In genomic region chr20:2178328-2179232, GRCh38 we compare ENCODE assay signal across 23 cellular contexts.
A peak's percentile ranks its signal among the peaks of the same experiment; 100 is the strongest.
DNase-seq lines count a peak whose midpoint lies in the region; ATAC-seq and TF ChIP-seq lines count a peak whose summit lies in the region.
"Had no signal": no experiment of that assay in that cellular context is flagged by ENCODE, and none has a peak within 500 bp of the region (broad histone marks: within the 10 kb centered on the region; RNA-seq: fewer than 3 reads in every experiment).

No MANE protein-coding gene starts in this region.

- no TSS peak for BruUV-seq in PC-9 (replicated peaks; lab: Mats Ljungman, UMichigan)

- no peaks in the 10 kb centered on the region for H3K79me2 ChIP-seq in PC-9 (ENCODE audit: low read depth)

- peak; percentile 14 for ATAC-seq in upper lobe of right lung
- ATAC-seq: activated T-cell treated with anti-CD3 and anti-CD28 coated beads, Interleukin-2, amount 50 U/mL, for 72 hours; HepG2 had no signal

- POLR2A ChIA-PET in PC-9 (lab: Charles Lee; ENCODE audit: unreplicated experiment), result no interaction called here

- H3K27me3 ChIP-seq in upper lobe of right lung (no peaks in the 10 kb centered on the region), PC-9 (ENCODE audit: insufficient read depth, low read depth) (peaks cover 15% of the 10 kb centered on the region)
- H3K27me3 ChIP-seq: breast epithelium had no signal

- no peak overlapping the region for H3K4me3 ChIP-seq in upper lobe of right lung
- no peak overlapping the region for H3K4me3 ChIP-seq in PC-9
- H3K4me3 ChIP-seq: breast epithelium, coronary artery had no signal

- H2AFZ ChIP-seq in PC-9, result no peak overlapping the region

- DNase-seq in NCI-H510A treated with DMSO at 0.1 percent for 48 hours (lab: John Stamatoyannopoulos, UW) (peak; percentile 4), NCI-H510A (lab: John Stamatoyannopoulos, UW) (no peak), UCSD-AML1 (lab: John Stamatoyannopoulos, UW; ENCODE audit: unreplicated experiment) (peak; percentile 52), islet precursor cell (peak; percentile 40), upper lobe of right lung (no peak), amniotic stem cell (lab: John Stamatoyannopoulos, UW) (no peak), PC-9 (no peak), foreskin melanocyte (no peak)
- DNase-seq: 8988T; activated CD4-positive, alpha-beta T cell treated with anti-CD3 and anti-CD28 coated beads for 48 hours; activated naive CD4-positive, alpha-beta T cell treated with anti-CD3 and anti-CD28 coated beads for 36 hours; activated T-cell treated with anti-CD3 and anti-CD28 coated beads, Interleukin-2, amount 50 U/mL, for 72 hours; CD8-positive, alpha-beta memory T cell; DMS79; endodermal cell; H9; kidney glomerular epithelial cell; mammary epithelial cell; stimulated activated CD8-positive, alpha-beta memory T cell treated with anti-CD3 and anti-CD28 coated beads, Interleukin-4, amount 100 ng/mL, for 48 hours had no signal

- H3K4me2 ChIP-seq in PC-9, result no peak overlapping the region

- intact Hi-C loops in upper lobe of right lung (cut with DNase I) (loop anchor here (10.0 kb wide), 1 partner anchor 214 kb away; no protein-coding TSS in a partner anchor), PC-9 (cut with micrococcal nuclease; ENCODE audit: unreplicated experiment) (loop anchor here (10.0 kb wide), 1 partner anchor 414 kb away; no protein-coding TSS in a partner anchor)

- no peaks in the 10 kb centered on the region for H3K36me3 ChIP-seq in upper lobe of right lung
- H3K36me3 ChIP-seq in PC-9 (ENCODE audit: low read depth), result no peaks in the 10 kb centered on the region
- H3K36me3 ChIP-seq: breast epithelium, neutrophil had no signal

- TF ChIP-seq CTCF in upper lobe of right lung (IDR thresholded peaks at IDR 0.05) (no peak), PC-9 (conservative IDR thresholded peaks at IDR 0.05) (no peak)

- CTCF ChIA-PET in PC-9 (lab: Charles Lee), result no interaction called here

- no peak overlapping the region for H3K27ac ChIP-seq in upper lobe of right lung
- H3K27ac ChIP-seq in PC-9, result no peak overlapping the region
- H3K27ac ChIP-seq: breast epithelium, coronary artery, neutrophil had no signal

- no peaks in the 10 kb centered on the region for H3K9me3 ChIP-seq in upper lobe of right lung
- H3K9me3 ChIP-seq in PC-9 (ENCODE audit: insufficient read depth, low read depth), result no peaks in the 10 kb centered on the region
- H3K9me3 ChIP-seq: breast epithelium, neutrophil had no signal

- H3K9me2 ChIP-seq in PC-9 (ENCODE audit: insufficient read depth), result no peaks in the 10 kb centered on the region

- H3K4me1 ChIP-seq in upper lobe of right lung (no peaks in the 10 kb centered on the region), PC-9 (replicated peaks; ENCODE audit: insufficient read depth) (no peaks in the 10 kb centered on the region)
- H3K4me1 ChIP-seq: breast epithelium had no signal

- H3F3A ChIP-seq in PC-9 (ENCODE audit: insufficient read depth, low read depth), result no peaks in the 10 kb centered on the region

- no peaks in the 10 kb centered on the region for H4K20me1 ChIP-seq in PC-9 (ENCODE audit: insufficient read depth)

Comparison
In these comparisons a context has a peak if more than half of its experiments do, and no peak if none do; other contexts are left out.
1. DNase-seq: peak in NCI-H510A treated with DMSO at 0.1 percent for 48 hours (single experiment), UCSD-AML1 (single experiment) and islet precursor cell (single experiment); none in NCI-H510A (single experiment), upper lobe of right lung (single experiment), amniotic stem cell (single experiment), PC-9 (0 of 2) and foreskin melanocyte (single experiment).